ENCODE assay signal across 7 cellular contexts in the genomic region with DNA sequence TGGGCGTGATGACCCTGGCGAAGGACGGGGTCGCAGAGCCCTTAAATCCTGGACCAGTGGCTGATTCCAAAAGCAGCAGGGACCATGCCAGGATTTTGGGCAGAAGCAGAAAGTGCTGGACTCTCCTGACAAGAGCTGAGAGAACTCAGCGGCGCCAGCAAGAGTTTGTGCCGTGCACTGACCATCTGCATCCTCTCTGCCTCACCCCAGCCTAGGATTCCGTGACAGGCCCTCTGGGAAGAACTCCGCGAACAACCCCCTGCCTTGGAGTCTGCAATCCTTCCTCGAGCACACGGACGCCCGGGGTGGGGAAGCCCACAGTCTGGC. TPM values are rescaled to one million over a fixed set of nuclear protein-coding genes. Genes with fewer than 3 reads are reported as not detected.
DNase-seq lines count a peak whose midpoint lies in the region; ATAC-seq lines count a peak whose summit lies in the region.

No MANE protein-coding gene starts in this region.

- peak overlapping the region; percentile 48 to 97 (median 93) for H3K9ac ChIP-seq in subcutaneous abdominal adipose tissue (ENCODE audit: low read length in 5 of 5)

- H3K9me3 Mint-ChIP-seq in activated naive CD8-positive, alpha-beta T cell treated with anti-CD3 and anti-CD28 coated beads, Interleukin-2, amount 50 U/mL, for 24 hours = no peaks in the 10 kb centered on the region
- H3K9me3 Mint-ChIP-seq in immature natural killer cell = no peaks in the 10 kb centered on the region

- peak overlapping the region; percentile 93 for H3K4me3 Mint-ChIP-seq in activated naive CD8-positive, alpha-beta T cell treated with anti-CD3 and anti-CD28 coated beads, Interleukin-2, amount 50 U/mL, for 24 hours
- H3K4me3 Mint-ChIP-seq in immature natural killer cell = peak overlapping the region; percentile 82 to 90 (median 89)

- H3K27me3 ChIP-seq in subcutaneous abdominal adipose tissue (ENCODE audit: control insufficient read depth in 5 of 5, insufficient read depth in 4 of 5, low read length in 5 of 5) = peaks cover 0 to 3% (median under 1%) of the 10 kb centered on the region in 5 donors

- H3K4me3 ChIP-seq in subcutaneous abdominal adipose tissue (ENCODE audit: low read depth in 1 of 5, low read length in 5 of 5) = peak overlapping the region; percentile 86 to 99 (median 93)

- ATAC-seq in HG03064 (IDR thresholded peaks at IDR 0.05; ENCODE audit: low read depth, unreplicated experiment) (peak; percentile 12), GM19324 (IDR thresholded peaks at IDR 0.05; ENCODE audit: low FRiP score, unreplicated experiment) (no peak)
- no peak for ATAC-seq in activated naive CD8-positive, alpha-beta T cell treated with anti-CD3 and anti-CD28 coated beads, Interleukin-2, amount 50 U/mL, for 24 hours

- no peak for DNase-seq in activated naive CD8-positive, alpha-beta T cell treated with anti-CD3 and anti-CD28 coated beads, Interleukin-2, amount 50 U/mL, for 24 hours
- DNase-seq in immature natural killer cell (no peak), SW 1271 (lab: John Stamatoyannopoulos, UW) (no peak)
- DNase-seq in activated CD4-positive, CD25-positive, alpha-beta regulatory T cell (lab: John Stamatoyannopoulos, UW) = no peak

- H3K4me1 ChIP-seq in subcutaneous abdominal adipose tissue (ENCODE audit: control insufficient read depth in 5 of 5, insufficient read depth in 5 of 5, low read length in 5 of 5) = peaks cover 4 to 22% (median 21%) of the 10 kb centered on the region in 5 donors

- H3K36me3 Mint-ChIP-seq in activated naive CD8-positive, alpha-beta T cell treated with anti-CD3 and anti-CD28 coated beads, Interleukin-2, amount 50 U/mL, for 24 hours (ENCODE audit: low read depth) = peaks cover 17% of the 10 kb centered on the region
- peaks cover 3 to 12% (median 7%) of the 10 kb centered on the region in 3 donors for H3K36me3 Mint-ChIP-seq in immature natural killer cell

- H3K4me1 Mint-ChIP-seq in activated naive CD8-positive, alpha-beta T cell treated with anti-CD3 and anti-CD28 coated beads, Interleukin-2, amount 50 U/mL, for 24 hours = peaks cover 23% of the 10 kb centered on the region
- peaks cover 28 to 32% of the 10 kb centered on the region in 2 donors for H3K4me1 Mint-ChIP-seq in immature natural killer cell

- no peaks in the 10 kb centered on the region for H3K9me3 ChIP-seq in subcutaneous abdominal adipose tissue (ENCODE audit: control insufficient read depth in 5 of 5, low read length in 5 of 5)

- H3K27ac Mint-ChIP-seq in activated naive CD8-positive, alpha-beta T cell treated with anti-CD3 and anti-CD28 coated beads, Interleukin-2, amount 50 U/mL, for 24 hours = peak overlapping the region; percentile 61
- peak overlapping the region in 5 of 6 donors; percentile 74 to 92 (median 83) for H3K27ac Mint-ChIP-seq in immature natural killer cell

- H3K36me3 ChIP-seq in subcutaneous abdominal adipose tissue (ENCODE audit: control insufficient read depth in 5 of 5, insufficient read depth in 5 of 5, low read length in 5 of 5) = peaks cover 0 to 25% (median 24%) of the 10 kb centered on the region in 5 donors

- H3K27me3 Mint-ChIP-seq in activated naive CD8-positive, alpha-beta T cell treated with anti-CD3 and anti-CD28 coated beads, Interleukin-2, amount 50 U/mL, for 24 hours = peaks cover 4% of the 10 kb centered on the region
- peaks cover 2 to 5% (median 5%) of the 10 kb centered on the region in 3 donors for H3K27me3 Mint-ChIP-seq in immature natural killer cell (ENCODE audit: low read depth in 3 of 3)

- H3K27ac ChIP-seq in subcutaneous abdominal adipose tissue (ENCODE audit: low read depth, low read length) = no peak overlapping the region

RNA-seq across cellular contexts. Expression of gene NDUFV1, which starts 0.6 kb away (rescaled TPM):
- polyA plus RNA-seq in immature natural killer cell = 100 to 1,000 TPM; 173 to 261 (median 195) TPM

RNA-seq across cellular contexts. Expression of gene GSTP1, which starts 22.5 kb away (rescaled TPM):
- 1,000 to 10,000 TPM in 1 of 3 donors, 100 to 1,000 TPM in 2; 898 to 1,247 (median 930) TPM for polyA plus RNA-seq in immature natural killer cell

RNA-seq across cellular contexts. Expression of gene NUDT8, which starts 23.6 kb away (rescaled TPM):
- polyA plus RNA-seq in immature natural killer cell = 10 to 100 TPM; 10.1 to 13.4 (median 12.3) TPM

RNA-seq across cellular contexts. Expression of gene TBX10, which starts 33.5 kb away (rescaled TPM):
- not detected for polyA plus RNA-seq in immature natural killer cell

RNA-seq across cellular contexts. Expression of gene ACY3, which starts 44.4 kb away (rescaled TPM):
- under 1 TPM in 2 of 3 donors, not detected in 1; 0.41 to 0.98 TPM for polyA plus RNA-seq in immature natural killer cell
